Comparison of ENCODE assay signal across 17 cellular contexts in genomic region chr1:18332626-18333025, GRCh38.
A peak's percentile ranks its signal among the peaks of the same experiment; 100 is the strongest.
DNase-seq lines count a peak whose midpoint lies in the region; ATAC-seq and TF ChIP-seq lines count a peak whose summit lies in the region.
"Had no signal": no experiment of that assay in that cellular context is flagged by ENCODE, and none has a peak within 500 bp of the region (broad histone marks: within the 10 kb centered on the region; RNA-seq: fewer than 3 reads in every experiment).

No MANE protein-coding gene starts in this region.

- no peak overlapping the region for H4K91ac ChIP-seq in neuronal stem cell (ENCODE audit: low read depth, low read length, poor library complexity)

- H2BK12ac ChIP-seq in neuronal stem cell (ENCODE audit: low read length), result no peak overlapping the region

- no peaks in the 10 kb centered on the region for H3K9me3 ChIP-seq in neuronal stem cell (replicated peaks in 1 of 2; ENCODE audit: control insufficient read depth in 2 of 2, insufficient read depth in 1 of 2, low read depth in 1 of 2, low read length in 2 of 2)
- H3K9me3 ChIP-seq in body of pancreas, result no peaks in the 10 kb centered on the region

- DNase-seq in NCI-H82 (lab: John Stamatoyannopoulos, UW), result peak; percentile 20
- DNase-seq in NCI-H82 treated with DMSO at 0.1 percent for 48 hours (lab: John Stamatoyannopoulos, UW; ENCODE audit: unreplicated experiment), result no peak
- DNase-seq in NCI-H69 (lab: John Stamatoyannopoulos, UW), result peak; percentile 70
- no peak for DNase-seq in glutamatergic neuron
- DNase-seq in neuronal stem cell (ENCODE audit: low spot score), result peak; percentile 18
- no peak for DNase-seq in D341Med (ENCODE audit: low spot score)
- no peak for DNase-seq in body of pancreas
- DNase-seq: C1 segment of cervical spinal cord; CD4-positive, alpha-beta T cell; DMS79 treated with DMSO at 0.1 percent for 48 hours; EL; GDM1; HCEC 1CT; HFFc6 had no signal

- ATAC-seq in body of pancreas (no peak), HG02840 (IDR thresholded peaks at IDR 0.05; ENCODE audit: low FRiP score, unreplicated experiment) (no peak)

- H3K4me3 ChIP-seq in neuronal stem cell (ENCODE audit: low read length in 2 of 2), result no peak overlapping the region
- H3K4me3 ChIP-seq in body of pancreas, result no peak overlapping the region

- H3K4me3 Mint-ChIP-seq in glutamatergic neuron (ENCODE audit: unreplicated experiment), result no peak overlapping the region
- H3K4me3 Mint-ChIP-seq: B cell; CD4-positive, alpha-beta T cell; HFFc6 had no signal

- no peak overlapping the region for H3K9ac ChIP-seq in neuronal stem cell (ENCODE audit: low read depth, low read length, poor library complexity)

- WGBS in neuronal stem cell (ENCODE audit: extremely low coverage in 2 of 2, insufficient read length in 2 of 2, insufficient replicate concordance in 1 of 2), 2 donors, result no CpG with 5 or more reads among the region's 7 CpGs
- WGBS in body of pancreas, 2 donors, result 19 to 26% methylated on average over 7 of the region's 7 CpGs

- no peak overlapping the region for H3K4ac ChIP-seq in neuronal stem cell (ENCODE audit: low read length)

- H3K4me2 ChIP-seq in neuronal stem cell (ENCODE audit: insufficient read depth, low read length, poor library complexity, severe bottlenecking), result no peak overlapping the region

- H2BK120ac ChIP-seq in neuronal stem cell (ENCODE audit: low read depth, low read length), result no peak overlapping the region

- no peaks in the 10 kb centered on the region for H3K27me3 ChIP-seq in neuronal stem cell (ENCODE audit: control insufficient read depth in 3 of 3, insufficient read depth in 3 of 3, low read depth in 1 of 3, low read length in 3 of 3)
- no peaks in the 10 kb centered on the region for H3K27me3 ChIP-seq in body of pancreas

- H2AFZ ChIP-seq in neuronal stem cell (ENCODE audit: low read length), result no peak overlapping the region

- H3K14ac ChIP-seq in neuronal stem cell (ENCODE audit: low read length), result no peak overlapping the region

- H3K9me3 Mint-ChIP-seq in glutamatergic neuron (ENCODE audit: unreplicated experiment), result no peaks in the 10 kb centered on the region
- H3K9me3 Mint-ChIP-seq: CD4-positive, alpha-beta T cell had no signal

- no peaks in the 10 kb centered on the region for H3K36me3 Mint-ChIP-seq in glutamatergic neuron (ENCODE audit: unreplicated experiment)

- no peak overlapping the region for H2BK5ac ChIP-seq in neuronal stem cell (ENCODE audit: low read length)

- intact Hi-C loops in body of pancreas (cut with DNase I), result no loop called here

- H2AK5ac ChIP-seq in neuronal stem cell (ENCODE audit: low read depth, low read length), result no peak overlapping the region

- H4K8ac ChIP-seq in neuronal stem cell (ENCODE audit: low read depth, low read length), result no peak overlapping the region

- peaks cover 0 to 8% of the 10 kb centered on the region in 2 donors for H3K4me1 ChIP-seq in neuronal stem cell (ENCODE audit: control insufficient read depth in 2 of 2, insufficient read depth in 1 of 2, low read depth in 1 of 2, low read length in 2 of 2)
- H3K4me1 ChIP-seq in body of pancreas, result no peaks in the 10 kb centered on the region

- H2BK15ac ChIP-seq in neuronal stem cell (ENCODE audit: low read length), result no peak overlapping the region

- H3K36me3 ChIP-seq in neuronal stem cell (replicated peaks in 1 of 2; ENCODE audit: control insufficient read depth in 2 of 2, insufficient read depth in 2 of 2, low read length in 2 of 2), result no peaks in the 10 kb centered on the region
- no peaks in the 10 kb centered on the region for H3K36me3 ChIP-seq in body of pancreas (replicated peaks in 1 of 2; ENCODE audit: insufficient read depth in 1 of 2, low read depth in 2 of 2)

- peak overlapping the region; percentile 35 for H3K27ac Mint-ChIP-seq in glutamatergic neuron (ENCODE audit: unreplicated experiment)
- H3K27ac Mint-ChIP-seq: B cell; CD4-positive, alpha-beta T cell; HFFc6 had no signal

- no peak overlapping the region for H3K23ac ChIP-seq in neuronal stem cell (ENCODE audit: low read depth, low read length, poor library complexity)

- H3K4me1 Mint-ChIP-seq in glutamatergic neuron (ENCODE audit: low read depth, unreplicated experiment), result peaks cover 3% of the 10 kb centered on the region
- H3K4me1 Mint-ChIP-seq: B cell had no signal

- peaks cover 3% of the 10 kb centered on the region for H3K27me3 Mint-ChIP-seq in glutamatergic neuron (ENCODE audit: unreplicated experiment)

- no peak overlapping the region for H3K18ac ChIP-seq in neuronal stem cell (ENCODE audit: low read length)

- TF ChIP-seq CTCF in glutamatergic neuron (IDR thresholded peaks at IDR 0.05; ENCODE audit: partially characterized antibody, unreplicated experiment) (no peak), body of pancreas (IDR thresholded peaks at IDR 0.05) (no peak)

- peaks cover 2% of the 10 kb centered on the region for H3K79me1 ChIP-seq in neuronal stem cell (ENCODE audit: low read depth, low read length)

- no peak overlapping the region for H3K27ac ChIP-seq in neuronal stem cell (replicated peaks; ENCODE audit: low read length)
- H3K27ac ChIP-seq in body of pancreas, result no peak overlapping the region
- H3K27ac ChIP-seq: HL-60 had no signal

- TF ChIP-seq POLR2A in body of pancreas (IDR thresholded peaks at IDR 0.05), result no peak

Comparison
In these comparisons a context has a peak if more than half of its experiments do, and no peak if none do; other contexts are left out.
1. DNase-seq: peak in NCI-H82 (single experiment), NCI-H69 (single experiment) and neuronal stem cell (single experiment); none in NCI-H82 treated with DMSO at 0.1 percent for 48 hours (single experiment), glutamatergic neuron (single experiment), D341Med (single experiment) and body of pancreas (0 of 4).